In the genomic region with DNA sequence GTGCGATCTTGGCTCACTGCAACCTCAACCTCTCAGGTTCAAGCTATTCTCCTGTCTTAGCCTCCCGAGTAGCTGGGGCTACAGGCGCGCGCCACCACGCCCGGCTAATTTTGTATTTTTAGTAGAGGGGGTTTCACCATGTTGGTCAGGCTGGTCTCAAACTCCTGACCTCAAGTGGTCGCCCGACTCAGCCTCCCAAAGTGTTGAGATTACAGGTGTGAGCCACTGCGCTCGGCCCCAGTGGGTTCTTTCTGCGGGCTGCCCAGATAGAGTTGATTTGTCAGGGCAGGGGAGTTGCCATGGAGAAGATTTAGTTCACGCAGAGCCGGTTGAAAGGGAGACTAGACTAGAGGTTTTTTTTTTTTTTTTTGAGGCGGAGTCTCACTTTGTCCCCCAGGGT, we compare ENCODE assay signal across 12 cellular contexts. TPM values are rescaled to one million over a fixed set of nuclear protein-coding genes. Genes with fewer than 3 reads are reported as not detected.
DNase-seq lines count a peak whose midpoint lies in the region; ATAC-seq lines count a peak whose summit lies in the region.
"Had no signal": no experiment of that assay in that cellular context is flagged by ENCODE, and none has a peak within 500 bp of the region (broad histone marks: within the 10 kb centered on the region; RNA-seq: fewer than 3 reads in every experiment).

No MANE protein-coding gene starts in this region.

- intact Hi-C loops in naive thymus-derived CD4-positive, alpha-beta T cell (cut with micrococcal nuclease), result loop anchor here (2.0 to 5.0 kb wide), 3 partner anchors 296 to 731 kb away; a partner anchor contains a TSS

- H3K4me1 Mint-ChIP-seq in CD8-positive, alpha-beta memory T cell, result peaks cover 22 to 39% (median 28%) of the 10 kb centered on the region in 3 donors
- peaks cover 28% of the 10 kb centered on the region for H3K4me1 Mint-ChIP-seq in activated naive CD8-positive, alpha-beta T cell (ENCODE audit: low read depth)
- peaks cover 18 to 34% (median 26%) of the 10 kb centered on the region in 7 donors for H3K4me1 Mint-ChIP-seq in naive thymus-derived CD4-positive, alpha-beta T cell

- POLR2A ChIA-PET in CD8-positive, alpha-beta memory T cell (lab: Charles Lee), result no interaction called here
- POLR2A ChIA-PET in naive thymus-derived CD4-positive, alpha-beta T cell (lab: Charles Lee), result interaction anchor here (0.6 to 1.1 kb wide), 3 partner anchors 11 to 110 kb away, joined by 3 to 4 read pairs (median 3); a partner anchor contains a TSS

- peaks cover 0 to 16% (median 6%) of the 10 kb centered on the region in 3 donors for H3K36me3 Mint-ChIP-seq in CD8-positive, alpha-beta memory T cell
- H3K36me3 Mint-ChIP-seq in activated naive CD8-positive, alpha-beta T cell, result peaks cover 7% of the 10 kb centered on the region
- peaks cover 0 to 8% (median 4%) of the 10 kb centered on the region in 5 donors for H3K36me3 Mint-ChIP-seq in naive thymus-derived CD4-positive, alpha-beta T cell

- peak overlapping the region in 6 of 7 donors; percentile 62 to 88 (median 78) for H3K4me3 Mint-ChIP-seq in CD8-positive, alpha-beta memory T cell
- peak overlapping the region; percentile 87 for H3K4me3 Mint-ChIP-seq in activated naive CD8-positive, alpha-beta T cell
- peak overlapping the region; percentile 18 to 91 (median 78) for H3K4me3 Mint-ChIP-seq in naive thymus-derived CD4-positive, alpha-beta T cell

- H3K9me3 ChIP-seq in CD8-positive, alpha-beta memory T cell (ENCODE audit: low read length), result no peaks in the 10 kb centered on the region
- H3K9me3 ChIP-seq in HUES6 (ENCODE audit: control insufficient read depth, insufficient read depth, low read depth, low read length), result peaks cover 9% of the 10 kb centered on the region; the same call in 1 of the 2 replicates
- H3K9me3 ChIP-seq in naive thymus-derived CD4-positive, alpha-beta T cell (ENCODE audit: control insufficient read depth in 2 of 3, low read length in 3 of 3), result no peaks in the 10 kb centered on the region
- H3K9me3 ChIP-seq: stomach had no signal

- no peaks in the 10 kb centered on the region for H3K27me3 ChIP-seq in CD8-positive, alpha-beta memory T cell (ENCODE audit: insufficient read depth, low read length, poor library complexity, severe bottlenecking)
- H3K27me3 ChIP-seq in HUES6 (ENCODE audit: control insufficient read depth, insufficient read depth, low read length), result peaks cover 6% of the 10 kb centered on the region; the same call in 1 of the 2 replicates
- H3K27me3 ChIP-seq in naive thymus-derived CD4-positive, alpha-beta T cell (ENCODE audit: control insufficient read depth in 2 of 2, insufficient read depth in 2 of 2, low read length in 2 of 2), result no peaks in the 10 kb centered on the region
- H3K27me3 ChIP-seq: stomach had no signal

- no peak overlapping the region for H3K27ac ChIP-seq in CD8-positive, alpha-beta memory T cell (ENCODE audit: low read depth, low read length)
- no peak overlapping the region for H3K27ac ChIP-seq in HUES6 (ENCODE audit: low read depth, low read length)
- H3K27ac ChIP-seq in naive thymus-derived CD4-positive, alpha-beta T cell (ENCODE audit: low read depth, low read length), result no peak overlapping the region

- H3K36me3 ChIP-seq in CD8-positive, alpha-beta memory T cell (ENCODE audit: insufficient read depth, low read length), result no peaks in the 10 kb centered on the region
- peaks cover 19% of the 10 kb centered on the region for H3K36me3 ChIP-seq in HUES6 (ENCODE audit: control insufficient read depth, insufficient read depth, low read length)
- H3K36me3 ChIP-seq in naive thymus-derived CD4-positive, alpha-beta T cell (ENCODE audit: control insufficient read depth in 2 of 3, insufficient read depth in 3 of 3, low read length in 3 of 3), result peaks cover 0 to 7% (median 0%) of the 10 kb centered on the region in 3 experiments

- H3K27me3 Mint-ChIP-seq in CD8-positive, alpha-beta memory T cell, result peaks cover 0 to 3% of the 10 kb centered on the region in 2 donors
- H3K27me3 Mint-ChIP-seq in activated naive CD8-positive, alpha-beta T cell, result no peaks in the 10 kb centered on the region
- H3K27me3 Mint-ChIP-seq in naive thymus-derived CD4-positive, alpha-beta T cell, result no peaks in the 10 kb centered on the region

- H3K27ac Mint-ChIP-seq in CD8-positive, alpha-beta memory T cell, result peak overlapping the region in 1 of 8 donors; percentile 19
- H3K27ac Mint-ChIP-seq in activated naive CD8-positive, alpha-beta T cell, result no peak overlapping the region
- H3K27ac Mint-ChIP-seq in naive thymus-derived CD4-positive, alpha-beta T cell, result peak overlapping the region in 2 of 9 donors; percentile 14 to 47

- peaks cover 13% of the 10 kb centered on the region for H3K4me1 ChIP-seq in CD8-positive, alpha-beta memory T cell (ENCODE audit: insufficient read depth, low read length)
- H3K4me1 ChIP-seq in HUES6 (ENCODE audit: control insufficient read depth, insufficient read depth, low read length), result peaks cover 27% of the 10 kb centered on the region
- H3K4me1 ChIP-seq in naive thymus-derived CD4-positive, alpha-beta T cell (ENCODE audit: control insufficient read depth in 2 of 2, insufficient read depth in 2 of 2, low read length in 2 of 2), result peaks cover 7 to 8% of the 10 kb centered on the region in 2 donors

- no peak overlapping the region for H3K4me3 ChIP-seq in CD8-positive, alpha-beta memory T cell (ENCODE audit: low read length)
- H3K4me3 ChIP-seq in HUES6 (ENCODE audit: low read depth, low read length), result peak overlapping the region; percentile 97
- H3K4me3 ChIP-seq in naive thymus-derived CD4-positive, alpha-beta T cell (ENCODE audit: low read length), result no peak overlapping the region

- CTCF ChIA-PET in CD8-positive, alpha-beta memory T cell (lab: Charles Lee), result interaction anchor here (1.3 to 1.5 kb wide), 2 partner anchors 22 to 26 kb away, joined by 3 to 5 read pairs; no protein-coding TSS in a partner anchor
- CTCF ChIA-PET in naive thymus-derived CD4-positive, alpha-beta T cell (lab: Charles Lee), result no interaction called here

- no peak for DNase-seq in CD8-positive, alpha-beta memory T cell
- DNase-seq in naive thymus-derived CD4-positive, alpha-beta T cell, result no peak
- DNase-seq in effector CD4-positive, alpha-beta T cell, result no peak
- DNase-seq in NK-92 (lab: John Stamatoyannopoulos, UW; ENCODE audit: unreplicated experiment) (no peak), NCI-H748 treated with DMSO at 0.1 percent for 48 hours (lab: John Stamatoyannopoulos, UW) (no peak)
- DNase-seq: EL, hippocampal formation, NCI-H69, stomach had no signal

- ATAC-seq in naive thymus-derived CD4-positive, alpha-beta T cell, result no peak
- ATAC-seq in HG03139 (IDR thresholded peaks at IDR 0.05; ENCODE audit: unreplicated experiment), result no peak

- no peaks in the 10 kb centered on the region for H3K9me3 Mint-ChIP-seq in CD8-positive, alpha-beta memory T cell
- H3K9me3 Mint-ChIP-seq in activated naive CD8-positive, alpha-beta T cell (ENCODE audit: low read depth), result no peaks in the 10 kb centered on the region
- H3K9me3 Mint-ChIP-seq in naive thymus-derived CD4-positive, alpha-beta T cell, result peaks cover 0 to 3% (median 0%) of the 10 kb centered on the region in 11 donors

- H3K9ac ChIP-seq in HUES6 (ENCODE audit: low read length), result no peak overlapping the region

RNA-seq across cellular contexts. Expression of a gene that starts 1.7 kb away (rescaled TPM):
- 10 to 100 TPM; 79.1 to 83.7 TPM for total RNA-seq in CD8-positive, alpha-beta memory T cell
- 130 TPM for polyA plus RNA-seq in CD8-positive, alpha-beta memory T cell
- total RNA-seq in naive thymus-derived CD4-positive, alpha-beta T cell, result 100 to 1,000 TPM in 4 of 5 experiments, 10 to 100 TPM in 1; 99.2 to 255 (median 226) TPM
- 100 to 1,000 TPM in 1 of 2 donors, 10 to 100 TPM in 1; 61.5 to 103 TPM for polyA plus RNA-seq in naive thymus-derived CD4-positive, alpha-beta T cell

RNA-seq across cellular contexts. Expression of a gene that starts 18.1 kb away (rescaled TPM):
- 1 to 10 TPM; 1.3 to 2.3 TPM for total RNA-seq in CD8-positive, alpha-beta memory T cell
- polyA plus RNA-seq in CD8-positive, alpha-beta memory T cell, result 0.79 TPM
- 10 to 100 TPM in 3 of 5 experiments, 1 to 10 TPM in 2; 3.9 to 14.1 (median 12.0) TPM for total RNA-seq in naive thymus-derived CD4-positive, alpha-beta T cell
- 1 to 10 TPM in 1 of 2 donors, under 1 TPM in 1; 0.97 to 1.2 TPM for polyA plus RNA-seq in naive thymus-derived CD4-positive, alpha-beta T cell

RNA-seq across cellular contexts. Expression of a gene that starts 37.0 kb away (rescaled TPM):
- 10 to 100 TPM; 39.0 to 39.9 TPM for total RNA-seq in CD8-positive, alpha-beta memory T cell
- 20.7 TPM for polyA plus RNA-seq in CD8-positive, alpha-beta memory T cell
- total RNA-seq in naive thymus-derived CD4-positive, alpha-beta T cell, result 10 to 100 TPM; 29.9 to 38.7 (median 35.7) TPM
- 10 to 100 TPM; 31.5 to 32.8 TPM for polyA plus RNA-seq in naive thymus-derived CD4-positive, alpha-beta T cell

RNA-seq across cellular contexts. Expression of a gene that starts 55.0 kb away (rescaled TPM):
- 1 to 10 TPM; 3.2 to 4.0 TPM for total RNA-seq in CD8-positive, alpha-beta memory T cell
- 4.3 TPM for polyA plus RNA-seq in CD8-positive, alpha-beta memory T cell
- 1 to 10 TPM; 2.8 to 6.1 (median 3.6) TPM for total RNA-seq in naive thymus-derived CD4-positive, alpha-beta T cell
- 1 to 10 TPM; 1.3 to 2.5 TPM for polyA plus RNA-seq in naive thymus-derived CD4-positive, alpha-beta T cell
